26 cellular contexts compared by ENCODE assay signal in the genomic region with DNA sequence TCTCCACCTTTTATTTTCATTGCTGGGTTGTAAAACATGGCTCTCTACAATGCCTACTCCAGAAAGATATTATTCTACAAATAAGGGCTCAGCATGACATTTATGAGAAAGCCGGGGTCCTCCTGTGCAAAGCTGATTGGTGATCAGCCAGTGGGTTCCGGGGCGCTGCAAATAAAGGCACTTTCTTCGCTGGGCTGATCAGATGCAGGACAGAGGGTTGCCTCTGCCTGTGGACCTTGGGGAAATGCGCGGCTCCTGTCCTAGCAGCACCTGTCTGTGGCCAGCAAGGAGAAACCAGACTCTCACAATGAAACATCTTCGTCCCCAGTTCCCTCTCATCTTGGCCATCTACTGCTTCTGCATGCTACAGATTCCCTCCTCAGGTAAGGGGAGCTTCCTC. TPM values are rescaled to one million over a fixed set of nuclear protein-coding genes. Genes with fewer than 3 reads are reported as not detected.
DNase-seq lines count a peak whose midpoint lies in the region; ATAC-seq, FAIRE-seq and TF ChIP-seq lines count a peak whose summit lies in the region.
"Had no signal": no experiment of that assay in that cellular context is flagged by ENCODE, and none has a peak within 500 bp of the region (broad histone marks: within the 10 kb centered on the region; RNA-seq: fewer than 3 reads in every experiment).

A gene with protein sequence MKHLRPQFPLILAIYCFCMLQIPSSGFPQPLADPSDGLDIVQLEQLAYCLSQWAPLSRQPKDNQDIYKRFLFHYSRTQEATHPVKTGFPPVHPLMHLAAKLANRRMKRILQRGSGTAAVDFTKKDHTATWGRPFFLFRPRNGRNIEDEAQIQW (plus strand): TSS at position 301 of the 400 bp plus-strand sequence. CDS start 7 bp downstream, at position 308.

- H3K9me3 ChIP-seq in iPS-15b (ENCODE audit: control insufficient read depth, insufficient read depth, low read length): no peaks in the 10 kb centered on the region
- H3K9me3 ChIP-seq: BE2C had no signal

- TF ChIP-seq CTCF in GM23338 (conservative IDR thresholded peaks at IDR 0.05; ENCODE audit: low read depth in 2 of 2): no peak

- H3K4me1 ChIP-seq in GM23338 (ENCODE audit: insufficient read depth): no peaks in the 10 kb centered on the region
- peaks cover 3% of the 10 kb centered on the region for H3K4me1 ChIP-seq in iPS-15b (ENCODE audit: control insufficient read depth, insufficient read depth, low read length)
- H3K4me1 ChIP-seq: BE2C had no signal

- ATAC-seq in GM23338: no peak
- ATAC-seq: GM12878 had no signal

- no peak for FAIRE-seq in frontal cortex (lab: Jason Lieb, UNC)
- FAIRE-seq: A204.1, GM12878, GM12892, GM18507 had no signal

- no peak within 1 kb of the TSS for H3K27ac ChIP-seq in GM23338 (ENCODE audit: low read depth)
- H3K27ac ChIP-seq: BLaER1 had no signal

- no peak for DNase-seq in GM23338 (ENCODE audit: low spot score)
- DNase-seq in H7: peak; percentile 3
- DNase-seq in NCI-H2227 (lab: John Stamatoyannopoulos, UW; ENCODE audit: unreplicated experiment): no peak
- DNase-seq in frontal cortex (ENCODE audit: low spot score in 2 of 2): no peak
- DNase-seq: 8988T; BE2C; CD4-positive, alpha-beta memory T cell; CD4-positive, CD25-positive, alpha-beta regulatory T cell; CD8-positive, alpha-beta memory T cell; COR-L47; DMS 273 treated with DMSO at 0.1 percent for 48 hours; DMS153; DMS53; DMS79; GDM1 had no signal

- no peak within 1 kb of the TSS for H3K27ac Mint-ChIP-seq in GM23338
- H3K27ac Mint-ChIP-seq: CD4-positive, alpha-beta memory T cell; CD4-positive, CD25-positive, alpha-beta regulatory T cell; CD8-positive, alpha-beta memory T cell had no signal

- no peaks in the 10 kb centered on the region for H3K36me3 ChIP-seq in GM23338 (ENCODE audit: insufficient read depth)
- H3K36me3 ChIP-seq in H7 (replicated peaks; ENCODE audit: control insufficient read depth, insufficient read depth, low read length): no peaks in the 10 kb centered on the region
- no peaks in the 10 kb centered on the region for H3K36me3 ChIP-seq in iPS-15b (ENCODE audit: control insufficient read depth, insufficient read depth, low read length)
- H3K36me3 ChIP-seq: BE2C, BLaER1 had no signal

- no peaks in the 10 kb centered on the region for H3F3A ChIP-seq in GM23338 (replicated peaks; ENCODE audit: low read depth)

- no peak within 1 kb of the TSS for H3K4me2 ChIP-seq in GM23338
- H3K4me2 ChIP-seq: BLaER1 had no signal

- no peaks in the 10 kb centered on the region for H3K4me1 Mint-ChIP-seq in GM23338
- H3K4me1 Mint-ChIP-seq: CD14-positive monocyte; CD4-positive, alpha-beta memory T cell; CD4-positive, CD25-positive, alpha-beta regulatory T cell; CD8-positive, alpha-beta memory T cell had no signal

- H3K9me3 Mint-ChIP-seq in GM23338: peaks cover 12% of the 10 kb centered on the region; the same call in 2 of the 3 replicates
- H3K9me3 Mint-ChIP-seq: CD8-positive, alpha-beta memory T cell had no signal

- H4K20me1 ChIP-seq in GM23338 (replicated peaks; ENCODE audit: insufficient read depth): no peaks in the 10 kb centered on the region; the same call in 1 of the 2 replicates
- H4K20me1 ChIP-seq: BLaER1 had no signal

- H3K27me3 Mint-ChIP-seq in GM23338 (ENCODE audit: insufficient read depth, low read depth, poor library complexity): peaks cover 3% of the 10 kb centered on the region

- H3K9ac ChIP-seq in iPS-15b (ENCODE audit: low read depth, low read length): no peak within 1 kb of the TSS
- H3K9ac ChIP-seq: BLaER1 had no signal

- H3K9me2 ChIP-seq in GM23338 (ENCODE audit: insufficient read depth): 0 out of 2 replicates have a peak, but pooled peaks cover 6% of the 10 kb centered on the region

- H3K4me3 ChIP-seq in GM23338 (no peak within 1 kb of the TSS), H7 (ENCODE audit: insufficient read depth, low read depth, low read length) (no peak within 1 kb of the TSS), iPS-15b (ENCODE audit: low read depth, low read length) (peak within 1 kb of the TSS; percentile 40)
- H3K4me3 ChIP-seq: BLaER1, GM12878 had no signal

- H3K79me2 ChIP-seq in GM23338 (replicated peaks; ENCODE audit: insufficient read depth): no peaks in the 10 kb centered on the region

- 0 out of 2 replicates have a peak within 1 kb of the TSS, but pooled peaks have one; percentile 69 for H2AFZ ChIP-seq in GM23338

- H3K27me3 ChIP-seq in GM23338 (ENCODE audit: insufficient read depth) (no peaks in the 10 kb centered on the region), H7 (ENCODE audit: control insufficient read depth, insufficient read depth, low read length) (no peaks in the 10 kb centered on the region), iPS-15b (ENCODE audit: control insufficient read depth, insufficient read depth, low read length) (peaks cover 2% of the 10 kb centered on the region)
- H3K27me3 ChIP-seq: BE2C, BLaER1 had no signal

- H3K4me3 Mint-ChIP-seq in GM23338: no peak within 1 kb of the TSS
- H3K4me3 Mint-ChIP-seq: CD4-positive, alpha-beta memory T cell; CD4-positive, CD25-positive, alpha-beta regulatory T cell; CD8-positive, alpha-beta memory T cell had no signal

- peaks cover under 1% of the 10 kb centered on the region; the same call in 2 of the 3 replicates for H3K36me3 Mint-ChIP-seq in GM23338 (ENCODE audit: low read depth)
- H3K36me3 Mint-ChIP-seq: CD14-positive monocyte; CD4-positive, alpha-beta memory T cell; CD4-positive, CD25-positive, alpha-beta regulatory T cell had no signal

TF ChIP-seq in GM23338, 12 proteins besides CTCF, POLR2A, EP300 and RAD21 (continues in another document):
- TF ChIP-seq POLR2AphosphoS5 (IDR thresholded peaks at IDR 0.05; ENCODE audit: low read depth) (no peak), ZNF114 (CRISPR knock-in tag; IDR thresholded peaks at IDR 0.05) (no peak), EZH2 (IDR thresholded peaks at IDR 0.05; ENCODE audit: low read depth, unreplicated experiment) (no peak), NANOG (IDR thresholded peaks at IDR 0.05; ENCODE audit: borderline replicate concordance) (no peak), STAT1 (IDR thresholded peaks at IDR 0.05; ENCODE audit: unreplicated experiment) (no peak), ZNF331 (CRISPR knock-in tag; IDR thresholded peaks at IDR 0.05; ENCODE audit: low read depth) (no peak), CREB1 (CRISPR knock-in tag; IDR thresholded peaks at IDR 0.05; ENCODE audit: low read depth) (no peak)
- TF ChIP-seq, protein P1, sequence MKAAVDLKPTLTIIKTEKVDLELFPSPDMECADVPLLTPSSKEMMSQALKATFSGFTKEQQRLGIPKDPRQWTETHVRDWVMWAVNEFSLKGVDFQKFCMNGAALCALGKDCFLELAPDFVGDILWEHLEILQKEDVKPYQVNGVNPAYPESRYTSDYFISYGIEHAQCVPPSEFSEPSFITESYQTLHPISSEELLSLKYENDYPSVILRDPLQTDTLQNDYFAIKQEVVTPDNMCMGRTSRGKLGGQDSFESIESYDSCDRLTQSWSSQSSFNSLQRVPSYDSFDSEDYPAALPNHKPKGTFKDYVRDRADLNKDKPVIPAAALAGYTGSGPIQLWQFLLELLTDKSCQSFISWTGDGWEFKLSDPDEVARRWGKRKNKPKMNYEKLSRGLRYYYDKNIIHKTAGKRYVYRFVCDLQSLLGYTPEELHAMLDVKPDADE (IDR thresholded peaks at IDR 0.05): no peak
- TF ChIP-seq, protein P2, sequence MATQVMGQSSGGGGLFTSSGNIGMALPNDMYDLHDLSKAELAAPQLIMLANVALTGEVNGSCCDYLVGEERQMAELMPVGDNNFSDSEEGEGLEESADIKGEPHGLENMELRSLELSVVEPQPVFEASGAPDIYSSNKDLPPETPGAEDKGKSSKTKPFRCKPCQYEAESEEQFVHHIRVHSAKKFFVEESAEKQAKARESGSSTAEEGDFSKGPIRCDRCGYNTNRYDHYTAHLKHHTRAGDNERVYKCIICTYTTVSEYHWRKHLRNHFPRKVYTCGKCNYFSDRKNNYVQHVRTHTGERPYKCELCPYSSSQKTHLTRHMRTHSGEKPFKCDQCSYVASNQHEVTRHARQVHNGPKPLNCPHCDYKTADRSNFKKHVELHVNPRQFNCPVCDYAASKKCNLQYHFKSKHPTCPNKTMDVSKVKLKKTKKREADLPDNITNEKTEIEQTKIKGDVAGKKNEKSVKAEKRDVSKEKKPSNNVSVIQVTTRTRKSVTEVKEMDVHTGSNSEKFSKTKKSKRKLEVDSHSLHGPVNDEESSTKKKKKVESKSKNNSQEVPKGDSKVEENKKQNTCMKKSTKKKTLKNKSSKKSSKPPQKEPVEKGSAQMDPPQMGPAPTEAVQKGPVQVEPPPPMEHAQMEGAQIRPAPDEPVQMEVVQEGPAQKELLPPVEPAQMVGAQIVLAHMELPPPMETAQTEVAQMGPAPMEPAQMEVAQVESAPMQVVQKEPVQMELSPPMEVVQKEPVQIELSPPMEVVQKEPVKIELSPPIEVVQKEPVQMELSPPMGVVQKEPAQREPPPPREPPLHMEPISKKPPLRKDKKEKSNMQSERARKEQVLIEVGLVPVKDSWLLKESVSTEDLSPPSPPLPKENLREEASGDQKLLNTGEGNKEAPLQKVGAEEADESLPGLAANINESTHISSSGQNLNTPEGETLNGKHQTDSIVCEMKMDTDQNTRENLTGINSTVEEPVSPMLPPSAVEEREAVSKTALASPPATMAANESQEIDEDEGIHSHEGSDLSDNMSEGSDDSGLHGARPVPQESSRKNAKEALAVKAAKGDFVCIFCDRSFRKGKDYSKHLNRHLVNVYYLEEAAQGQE (IDR thresholded peaks at IDR 0.05; ENCODE audit: unreplicated experiment): no peak

RNA-seq across cellular contexts. Expression of the gene that starts here (rescaled TPM):
- total RNA-seq in GM23338 (2014; rRNA removed; shearing (Covaris generic)): not detected in 2 replicates
- not detected in 2 replicates for polyA plus RNA-seq in GM23338 (2016; fragmentation: Nextera tagmentation; extraction: Ambion mirVana)
- not detected in 2 replicates for total RNA-seq in H7 (2014; rRNA removed; shearing (Covaris generic))
- total RNA-seq in frontal cortex: not detected
- total RNA-seq: A673; CD4-positive, alpha-beta memory T cell; CD4-positive, CD25-positive, alpha-beta regulatory T cell; CD8-positive, alpha-beta memory T cell; Daoy; G401; GM12878 had no signal
- polyA plus RNA-seq: AG04450; CD14-positive monocyte; CD4-positive, alpha-beta memory T cell; CD4-positive, CD25-positive, alpha-beta regulatory T cell; CD8-positive, alpha-beta memory T cell; GM12878 had no signal

Comparison
In these comparisons a context has a peak if more than half of its experiments do, and no peak if none do; other contexts are left out.
1. Peak in DNase-seq in H7; RNA of the gene not detected or under 1 TPM.